18 cellular contexts compared by ENCODE assay signal in genomic region chr2:100666996-100667395, GRCh38.
DNase-seq lines count a peak whose midpoint lies in the region; ATAC-seq and TF ChIP-seq lines count a peak whose summit lies in the region.
"Had no signal": no experiment of that assay in that cellular context is flagged by ENCODE, and none has a peak within 500 bp of the region (broad histone marks: within the 10 kb centered on the region; RNA-seq: fewer than 3 reads in every experiment).

No MANE protein-coding gene starts in this region.

- H3K27ac ChIP-seq in mammary epithelial cell (ENCODE audit: insufficient read depth, low read depth, low read length) (no peak overlapping the region), trophoblast cell (ENCODE audit: low read depth, low read length) (no peak overlapping the region), right lobe of liver (no peak overlapping the region), vagina (no peak overlapping the region)
- H3K27ac ChIP-seq: 22Rv1; A549; BLaER1 treated with 17β-estradiol and CSF1 and Interleukin-3, amounts not matched to agents 10 nM and 100 nM; C4-2B had no signal

- no peak overlapping the region for H3K18ac ChIP-seq in trophoblast cell (ENCODE audit: low read length)

- H3K9ac ChIP-seq in mammary epithelial cell (ENCODE audit: insufficient read depth, low read length), result no peak overlapping the region
- no peak overlapping the region for H3K9ac ChIP-seq in trophoblast cell (ENCODE audit: low read length)
- H3K9ac ChIP-seq: BLaER1 treated with 17β-estradiol and CSF1 and Interleukin-3, amounts not matched to agents 10 nM and 100 nM had no signal

- H3K4me2 ChIP-seq in mammary epithelial cell (ENCODE audit: insufficient read depth, low read depth, low read length) (no peak overlapping the region), trophoblast cell (ENCODE audit: low read length) (no peak overlapping the region)
- H3K4me2 ChIP-seq: A549; BLaER1 treated with 17β-estradiol and CSF1 and Interleukin-3, amounts not matched to agents 10 nM and 100 nM had no signal

- H2AK5ac ChIP-seq in trophoblast cell (ENCODE audit: low read length), result no peak overlapping the region

- no TSS peak for BruUV-seq in mammary epithelial cell (replicated peaks; lab: Mats Ljungman, UMichigan)
- BruUV-seq in MCF 10A (replicated peaks; lab: Mats Ljungman, UMichigan), result no TSS peak

- no peak overlapping the region for H4K12ac ChIP-seq in trophoblast cell (ENCODE audit: low read depth, low read length)

- no peak overlapping the region for H4K8ac ChIP-seq in trophoblast cell (ENCODE audit: low read depth, low read length)

- peak; percentile 2 for DNase-seq in mammary epithelial cell
- no peak for DNase-seq in MCF 10A (ENCODE audit: unreplicated experiment)
- DNase-seq in epithelial cell of esophagus (ENCODE audit: low read depth), result peak; percentile 29
- DNase-seq in trophoblast cell, result peak; percentile 55 to 67
- no peak for DNase-seq in right lobe of liver
- DNase-seq in vagina (ENCODE audit: extremely low spot score in 2 of 2), result no peak
- DNase-seq: AML-193; Caco-2; Calu3; CD4-positive, alpha-beta T cell; CD8-positive, alpha-beta T cell; DMS79 treated with DMSO at 0.1 percent for 48 hours; GF-D8 had no signal

- no peak overlapping the region for H2BK120ac ChIP-seq in trophoblast cell (ENCODE audit: insufficient read depth, low read length, poor library complexity)

- H4K20me1 ChIP-seq in mammary epithelial cell (ENCODE audit: insufficient read depth, low read length), result no peaks in the 10 kb centered on the region
- H4K20me1 ChIP-seq: BLaER1 treated with 17β-estradiol and CSF1 and Interleukin-3, amounts not matched to agents 10 nM and 100 nM had no signal

- TF ChIP-seq CTCF in mammary epithelial cell (conservative IDR thresholded peaks at IDR 0.05 in 1 of 2, IDR thresholded peaks at IDR 0.05 in 1 of 2; ENCODE audit: extremely low read depth in 1 of 2, insufficient read depth in 1 of 2, low read depth in 1 of 2, low read length in 2 of 2) (no peak), MCF 10A (IDR thresholded peaks at IDR 0.05; ENCODE audit: unreplicated experiment) (no peak), epithelial cell of esophagus (IDR thresholded peaks at IDR 0.05; ENCODE audit: insufficient read depth, low read depth, low read length, missing control alignments) (no peak), right lobe of liver (IDR thresholded peaks at IDR 0.05) (no peak), vagina (IDR thresholded peaks at IDR 0.05) (no peak)

- TF ChIP-seq POLR2A in right lobe of liver (IDR thresholded peaks at IDR 0.05) (no peak), vagina (IDR thresholded peaks at IDR 0.05) (no peak)

- no peak for ATAC-seq in right lobe of liver
- ATAC-seq: A549; CD8-positive, alpha-beta T cell had no signal

- no peaks in the 10 kb centered on the region for H3K79me2 ChIP-seq in mammary epithelial cell (ENCODE audit: insufficient read depth, low read length)
- no peaks in the 10 kb centered on the region for H3K79me2 ChIP-seq in trophoblast cell (ENCODE audit: control insufficient read depth, insufficient read depth, low read length, poor library complexity)

- intact Hi-C loops in mammary epithelial cell (cut with micrococcal nuclease) (no loop called here), MCF 10A (cut with micrococcal nuclease) (no loop called here), right lobe of liver (cut with DNase I) (no loop called here), vagina (cut with DNase I) (no loop called here)

- POLR2A ChIA-PET in MCF 10A (lab: Yijun Ruan, JAX), result interaction anchor here (0.6 kb wide), 1 partner anchor 18 kb away, joined by 3 read pairs; no protein-coding TSS in a partner anchor

- CTCF ChIA-PET in mammary epithelial cell (lab: Charles Lee; ENCODE audit: low non-redundant PET) (no interaction called here), MCF 10A (lab: Yijun Ruan, JAX) (interaction anchor here (0.6 to 1.2 kb wide), 4 partner anchors 43 to 1574 kb away, joined by 3 read pairs; no protein-coding TSS in a partner anchor)

- H3K79me1 ChIP-seq in trophoblast cell (ENCODE audit: low read length), result no peaks in the 10 kb centered on the region

- no peak overlapping the region for H3K27ac Mint-ChIP-seq in MCF 10A (ENCODE audit: low read depth, unreplicated experiment)
- H3K27ac Mint-ChIP-seq: B cell; CD4-positive, alpha-beta T cell; CD8-positive, alpha-beta T cell had no signal

- peaks cover 24% of the 10 kb centered on the region for H3K27me3 Mint-ChIP-seq in MCF 10A (ENCODE audit: insufficient read depth, unreplicated experiment)
- H3K27me3 Mint-ChIP-seq: CD4-positive, alpha-beta T cell had no signal

- H3K9me3 Mint-ChIP-seq in MCF 10A (ENCODE audit: unreplicated experiment), result no peaks in the 10 kb centered on the region
- H3K9me3 Mint-ChIP-seq: CD4-positive, alpha-beta T cell; CD8-positive, alpha-beta T cell had no signal

- no peak overlapping the region for H3K14ac ChIP-seq in trophoblast cell (ENCODE audit: low read length)

- in situ Hi-C loops in mammary epithelial cell (cut with MboI; ENCODE audit: low sequenced_read_pairs in 2 of 2), result no loop called here

- no peak overlapping the region for H3K23ac ChIP-seq in trophoblast cell (ENCODE audit: low read length)

- H3K4me3 Mint-ChIP-seq in MCF 10A (ENCODE audit: unreplicated experiment), result no peak overlapping the region
- H3K4me3 Mint-ChIP-seq: B cell; CD4-positive, alpha-beta T cell; CD8-positive, alpha-beta T cell had no signal

- H3K9me3 ChIP-seq in mammary epithelial cell (replicated peaks; ENCODE audit: insufficient read depth, low read length), result no peaks in the 10 kb centered on the region
- no peaks in the 10 kb centered on the region for H3K9me3 ChIP-seq in trophoblast cell (ENCODE audit: insufficient read depth, low read depth, low read length)
- no peaks in the 10 kb centered on the region for H3K9me3 ChIP-seq in right lobe of liver
- H3K9me3 ChIP-seq in vagina, result no peaks in the 10 kb centered on the region
- H3K9me3 ChIP-seq: A549; BLaER1 treated with 17β-estradiol and CSF1 and Interleukin-3, amounts not matched to agents 10 nM and 100 nM; Caco-2 had no signal

- H3K27me3 ChIP-seq in mammary epithelial cell (ENCODE audit: insufficient read depth, low read length) (peaks cover 5% of the 10 kb centered on the region), trophoblast cell (ENCODE audit: insufficient read depth, low read length) (no peaks in the 10 kb centered on the region), right lobe of liver (no peaks in the 10 kb centered on the region), vagina (no peaks in the 10 kb centered on the region)
- H3K27me3 ChIP-seq: BLaER1 treated with 17β-estradiol and CSF1 and Interleukin-3, amounts not matched to agents 10 nM and 100 nM had no signal

- no peak overlapping the region for H2BK5ac ChIP-seq in trophoblast cell (ENCODE audit: low read depth, low read length, poor library complexity)

- no peaks in the 10 kb centered on the region for H3K36me3 ChIP-seq in mammary epithelial cell (ENCODE audit: insufficient read depth, low read length)
- H3K36me3 ChIP-seq in trophoblast cell (ENCODE audit: control insufficient read depth in 1 of 2, insufficient read depth in 2 of 2, low read length in 2 of 2), result no peaks in the 10 kb centered on the region
- no peaks in the 10 kb centered on the region for H3K36me3 ChIP-seq in right lobe of liver
- no peaks in the 10 kb centered on the region for H3K36me3 ChIP-seq in vagina
- H3K36me3 ChIP-seq: BLaER1 treated with 17β-estradiol and CSF1 and Interleukin-3, amounts not matched to agents 10 nM and 100 nM had no signal

- dilution Hi-C loops in mammary epithelial cell (cut with HindIII; ENCODE audit: low sequenced_read_pairs), result no loop called here

- no peaks in the 10 kb centered on the region for H3K36me3 Mint-ChIP-seq in MCF 10A (ENCODE audit: insufficient read depth, unreplicated experiment)
- H3K36me3 Mint-ChIP-seq: CD8-positive, alpha-beta T cell had no signal

- no peaks in the 10 kb centered on the region for H3K4me1 ChIP-seq in mammary epithelial cell (ENCODE audit: insufficient read depth, low read length)
- H3K4me1 ChIP-seq in trophoblast cell (ENCODE audit: control insufficient read depth in 1 of 2, insufficient read depth in 2 of 2, low read length in 2 of 2), result no peaks in the 10 kb centered on the region
- H3K4me1 ChIP-seq in right lobe of liver, result no peaks in the 10 kb centered on the region
- H3K4me1 ChIP-seq in vagina, result no peaks in the 10 kb centered on the region
- H3K4me1 ChIP-seq: A549; BLaER1 treated with 17β-estradiol and CSF1 and Interleukin-3, amounts not matched to agents 10 nM and 100 nM; Caco-2 had no signal

- H3K4me3 ChIP-seq in mammary epithelial cell (replicated peaks in 1 of 3; ENCODE audit: insufficient read depth in 1 of 3, low read depth in 2 of 3, low read length in 3 of 3) (no peak overlapping the region), epithelial cell of esophagus (ENCODE audit: low read length) (no peak overlapping the region), trophoblast cell (ENCODE audit: low read depth, low read length) (no peak overlapping the region), right lobe of liver (no peak overlapping the region), vagina (no peak overlapping the region)
- H3K4me3 ChIP-seq: A549; BLaER1 treated with 17β-estradiol and CSF1 and Interleukin-3, amounts not matched to agents 10 nM and 100 nM had no signal

- H3K4ac ChIP-seq in trophoblast cell (ENCODE audit: low read depth, low read length), result no peak overlapping the region

- 49% methylated on average over 4 of the region's 4 CpGs for WGBS in mammary epithelial cell (ENCODE audit: low coverage, missing lambda C conversion rate)
- WGBS in trophoblast cell (ENCODE audit: extremely low coverage, insufficient coverage, insufficient read length), result no CpG with 5 or more reads among the region's 4 CpGs
- 58% methylated on average over 4 of the region's 4 CpGs for WGBS in right lobe of liver (ENCODE audit: insufficient coverage, low coverage, low lambda C conversion rate, missing lambda C conversion rate)

- H2AFZ ChIP-seq in mammary epithelial cell (ENCODE audit: low read depth, low read length) (no peak overlapping the region), trophoblast cell (ENCODE audit: insufficient read depth, low read length, poor library complexity) (no peak overlapping the region)

- no peak overlapping the region for H2BK12ac ChIP-seq in trophoblast cell (ENCODE audit: low read length)

- no peak overlapping the region for H4K91ac ChIP-seq in trophoblast cell (ENCODE audit: low read depth, low read length)

- H3K4me1 Mint-ChIP-seq in MCF 10A (ENCODE audit: insufficient read depth, unreplicated experiment), result no peaks in the 10 kb centered on the region
- H3K4me1 Mint-ChIP-seq: B cell had no signal

Comparison
In these comparisons a context has a peak if more than half of its experiments do, and no peak if none do; other contexts are left out.
1. DNase-seq: peak in mammary epithelial cell (single experiment), epithelial cell of esophagus (single experiment) and trophoblast cell (2 of 2); none in MCF 10A (single experiment), right lobe of liver (0 of 3) and vagina (0 of 2).